In the genomic region with DNA sequence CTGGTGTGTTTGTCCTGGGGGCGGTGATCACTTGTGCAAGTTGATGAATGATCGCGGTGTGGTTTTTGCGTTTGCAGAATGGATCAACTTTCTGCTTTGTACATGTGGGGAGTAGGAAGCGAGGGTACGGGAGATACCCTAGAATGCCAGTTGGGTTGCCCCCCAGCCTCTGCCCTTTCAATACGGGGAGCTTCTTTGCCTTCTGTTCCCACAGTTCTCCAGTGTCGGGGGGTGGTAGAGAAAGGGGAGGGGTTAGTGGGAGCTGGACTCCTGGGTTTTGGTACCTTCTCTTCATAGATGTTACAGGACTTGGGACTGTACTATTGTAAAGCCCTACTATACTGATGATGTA, we compare ENCODE assay signal across 8 cellular contexts. TPM values are rescaled to one million over a fixed set of nuclear protein-coding genes. Genes with fewer than 3 reads are reported as not detected.
A peak's percentile ranks its signal among the peaks of the same experiment; 100 is the strongest.
DNase-seq lines count a peak whose midpoint lies in the region; ATAC-seq and TF ChIP-seq lines count a peak whose summit lies in the region.

No MANE protein-coding gene starts in this region.

- H3K4me1 ChIP-seq in left lung (peaks cover 0 to 17% of the 10 kb centered on the region in 2 donors), testis (peaks cover 13% of the 10 kb centered on the region)

- POLR2A ChIA-PET in activated naive CD8-positive, alpha-beta T cell treated with anti-CD3 and anti-CD28 coated beads, Interleukin-2, amount 10 ng/mL, durations not matched to agents 7 days and 5 days (lab: Charles Lee): no interaction called here

- no peak for TF ChIP-seq CTCF in left lung (IDR thresholded peaks at IDR 0.05)
- no peak for TF ChIP-seq CTCF in testis (IDR thresholded peaks at IDR 0.05)

- no peak overlapping the region for H3K27ac ChIP-seq in left lung
- H3K27ac ChIP-seq in testis: peak overlapping the region; percentile 97 to 98

- peaks cover 25% of the 10 kb centered on the region for H3K36me3 Mint-ChIP-seq in T-helper 1 cell treated with Interleukin-12 subunit alpha and Interleukin-12 subunit beta and Interleukin-4 antibody, amounts not matched to agents 30 μg/mL and 1 μg/mL, for 36 hours (ENCODE audit: low read depth)
- peaks cover 13% of the 10 kb centered on the region for H3K36me3 Mint-ChIP-seq in activated naive CD8-positive, alpha-beta T cell treated with anti-CD3 and anti-CD28 coated beads, Interleukin-2, amount 10 ng/mL, durations not matched to agents 7 days and 5 days

- ATAC-seq in activated naive CD8-positive, alpha-beta T cell treated with anti-CD3 and anti-CD28 coated beads, Interleukin-2, amount 10 ng/mL, durations not matched to agents 7 days and 5 days (ENCODE audit: low read depth): no peak
- ATAC-seq in left lung (no peak), HG02588 (IDR thresholded peaks at IDR 0.05; ENCODE audit: unreplicated experiment) (no peak)

- 2 to 8% methylated on average over 7 to 8 of the region's 8 CpGs for WGBS in testis, 2 donors

- H3K9me3 Mint-ChIP-seq in T-helper 1 cell treated with Interleukin-12 subunit alpha and Interleukin-12 subunit beta and Interleukin-4 antibody, amounts not matched to agents 30 μg/mL and 1 μg/mL, for 36 hours: no peaks in the 10 kb centered on the region
- no peaks in the 10 kb centered on the region for H3K9me3 Mint-ChIP-seq in activated naive CD8-positive, alpha-beta T cell treated with anti-CD3 and anti-CD28 coated beads, Interleukin-2, amount 10 ng/mL, durations not matched to agents 7 days and 5 days

- peak overlapping the region; percentile 93 for H3K4me3 Mint-ChIP-seq in T-helper 1 cell treated with Interleukin-12 subunit alpha and Interleukin-12 subunit beta and Interleukin-4 antibody, amounts not matched to agents 30 μg/mL and 1 μg/mL, for 36 hours
- peak overlapping the region; percentile 95 for H3K4me3 Mint-ChIP-seq in activated naive CD8-positive, alpha-beta T cell treated with anti-CD3 and anti-CD28 coated beads, Interleukin-2, amount 10 ng/mL, durations not matched to agents 7 days and 5 days

- H3K27me3 ChIP-seq in left lung (no peaks in the 10 kb centered on the region), testis (no peaks in the 10 kb centered on the region)

- TF ChIP-seq POLR2A in testis (IDR thresholded peaks at IDR 0.05) (no peak), erythroblast (IDR thresholded peaks at IDR 0.05; ENCODE audit: low read length) (no peak)

- H3K4me1 Mint-ChIP-seq in T-helper 1 cell treated with Interleukin-12 subunit alpha and Interleukin-12 subunit beta and Interleukin-4 antibody, amounts not matched to agents 30 μg/mL and 1 μg/mL, for 36 hours (ENCODE audit: low read depth): peaks cover 21% of the 10 kb centered on the region
- H3K4me1 Mint-ChIP-seq in activated naive CD8-positive, alpha-beta T cell treated with anti-CD3 and anti-CD28 coated beads, Interleukin-2, amount 10 ng/mL, durations not matched to agents 7 days and 5 days: peaks cover 23% of the 10 kb centered on the region

- peaks cover 6% of the 10 kb centered on the region for H3K27me3 Mint-ChIP-seq in T-helper 1 cell treated with Interleukin-12 subunit alpha and Interleukin-12 subunit beta and Interleukin-4 antibody, amounts not matched to agents 30 μg/mL and 1 μg/mL, for 36 hours (ENCODE audit: low read depth)
- no peaks in the 10 kb centered on the region for H3K27me3 Mint-ChIP-seq in activated naive CD8-positive, alpha-beta T cell treated with anti-CD3 and anti-CD28 coated beads, Interleukin-2, amount 10 ng/mL, durations not matched to agents 7 days and 5 days

- H3K4me3 ChIP-seq in left lung (peak overlapping the region; percentile 74 to 86), testis (peak overlapping the region; percentile 93 to 97)

- H3K27ac Mint-ChIP-seq in T-helper 1 cell treated with Interleukin-12 subunit alpha and Interleukin-12 subunit beta and Interleukin-4 antibody, amounts not matched to agents 30 μg/mL and 1 μg/mL, for 36 hours: peak overlapping the region; percentile 88
- H3K27ac Mint-ChIP-seq in activated naive CD8-positive, alpha-beta T cell treated with anti-CD3 and anti-CD28 coated beads, Interleukin-2, amount 10 ng/mL, durations not matched to agents 7 days and 5 days: peak overlapping the region; percentile 87

- no peaks in the 10 kb centered on the region for H3K9me3 ChIP-seq in left lung
- H3K9me3 ChIP-seq in testis: no peaks in the 10 kb centered on the region

- intact Hi-C loops in left lung (cut with DNase I) (no loop called here), testis (cut with DNase I; ENCODE audit: low total_unique reads) (no loop called here)

- DNase-seq in T-helper 1 cell: no peak
- no peak for DNase-seq in activated naive CD8-positive, alpha-beta T cell treated with anti-CD3 and anti-CD28 coated beads, Interleukin-2, amount 10 ng/mL, durations not matched to agents 7 days and 5 days
- no peak for DNase-seq in left lung
- DNase-seq in testis: no peak
- no peak for DNase-seq in erythroblast (lab: John Stamatoyannopoulos, UW)
- no peak for DNase-seq in COR-L47 (lab: John Stamatoyannopoulos, UW)

- H3K36me3 ChIP-seq in left lung (no peaks in the 10 kb centered on the region), testis (ENCODE audit: low read depth, missing control alignments) (no peaks in the 10 kb centered on the region)

RNA-seq across cellular contexts. Expression of a gene that starts 3.2 kb away (rescaled TPM):
- total RNA-seq in activated naive CD8-positive, alpha-beta T cell treated with anti-CD3 and anti-CD28 coated beads, Interleukin-2, amount 10 ng/mL, durations not matched to agents 7 days and 5 days: 10 to 100 TPM; 53.5 to 55.8 TPM
- total RNA-seq in left lung: 10 to 100 TPM; 44.3 to 58.6 TPM
- 100 to 1,000 TPM; 312 to 317 TPM for total RNA-seq in testis
- 93.3 TPM for polyA plus RNA-seq in testis (ENCODE audit: insufficient read depth, low read depth, low replicate concordance)

Comparison
In these comparisons a context has a peak if more than half of its experiments do, and no peak if none do; other contexts are left out.
1. H3K27ac ChIP-seq: peak in testis (2 of 2); none in left lung (0 of 2).
2. RNA of a gene that starts 3.2 kb away (total RNA-seq): 312 to 317 TPM in testis; 44.3 to 58.6 TPM in left lung and 53.5 to 55.8 TPM in activated naive CD8-positive, alpha-beta T cell treated with anti-CD3 and anti-CD28 coated beads, Interleukin-2, amount 10 ng/mL, durations not matched to agents 7 days and 5 days; every median in the first group is over 4 times any median in the second.